17 cellular contexts compared by ENCODE assay signal in genomic region chr4:181970356-181970755, GRCh38.
"Had no signal": no experiment of that assay in that cellular context is flagged by ENCODE, and none has a peak within 500 bp of the region (broad histone marks: within the 10 kb centered on the region; RNA-seq: fewer than 3 reads in every experiment).

No MANE protein-coding gene starts in this region.

- H2AFZ ChIP-seq: parathyroid adenoma had no signal

- H3K4me1 Mint-ChIP-seq: activated CD8-positive, alpha-beta memory T cell treated with anti-CD3 and anti-CD28 coated beads, Interleukin-2, amount 10 ng/mL, durations not matched to agents 7 days and 5 days had no signal

- H3K4me3 Mint-ChIP-seq: activated CD4-positive, alpha-beta memory T cell treated with anti-CD3 and anti-CD28 coated beads for 36 hours; activated naive CD4-positive, alpha-beta T cell treated with anti-CD3 and anti-CD28 coated beads for 36 hours had no signal

- H3K4me3 ChIP-seq: left ventricle myocardium inferior, thyroid gland had no signal

- H3K27ac ChIP-seq: left ventricle myocardium inferior, parathyroid adenoma, thyroid gland, WERI-Rb-1 had no signal

- H3K79me2 ChIP-seq: parathyroid adenoma had no signal

- H3K9ac ChIP-seq: parathyroid adenoma had no signal

- H3K36me3 ChIP-seq: left ventricle myocardium inferior, thyroid gland, WERI-Rb-1 had no signal

- H3K27ac Mint-ChIP-seq: activated CD4-positive, alpha-beta memory T cell treated with anti-CD3 and anti-CD28 coated beads for 36 hours; activated CD8-positive, alpha-beta memory T cell treated with anti-CD3 and anti-CD28 coated beads, Interleukin-2, amount 10 ng/mL, durations not matched to agents 7 days and 5 days; activated naive CD4-positive, alpha-beta T cell treated with anti-CD3 and anti-CD28 coated beads for 36 hours; activated T-helper 2 cell treated with anti-CD3 and anti-CD28 coated beads, Interferon-gamma antibody, Interleukin-2, Interleukin-4, amounts not matched to agents 10 μg/mL and 5 μg/mL and 100 μg/mL, durations not matched to agents 14 hours and 24 hours and 36 hours; stimulated activated naive B cell treated with anti-CD40 and anti-IgM and Interleukin-4, amounts not matched to agents 10 μg/mL and 1 μg/mL and 100 μg/mL, for 72 hours had no signal

- FAIRE-seq: colon, urothelium cell line had no signal

- DNase-seq: activated CD4-positive, alpha-beta memory T cell treated with anti-CD3 and anti-CD28 coated beads for 36 hours; activated CD8-positive, alpha-beta memory T cell treated with anti-CD3 and anti-CD28 coated beads, Interleukin-2, amount 10 ng/mL, durations not matched to agents 7 days and 5 days; activated naive CD4-positive, alpha-beta T cell treated with anti-CD3 and anti-CD28 coated beads for 36 hours; activated T-cell treated with anti-CD3 and anti-CD28 coated beads, Interleukin-2, amount 50 U/mL, for 1 hour; hypothalamus; left ventricle myocardium inferior; naive B cell; stimulated activated CD4-positive, alpha-beta T cell treated with anti-CD3 and anti-CD28 coated beads, Interleukin-2, amount 100 ng/mL, for 48 hours; stimulated activated naive B cell treated with anti-CD40 and anti-IgM and Interleukin-4, amounts not matched to agents 10 μg/mL and 1 μg/mL and 100 μg/mL, for 72 hours; T1000; thyroid gland; WERI-Rb-1 had no signal

- H3K4me1 ChIP-seq: left ventricle myocardium inferior, parathyroid adenoma, thyroid gland had no signal

- H3K27me3 ChIP-seq: thyroid gland had no signal

- H3K9me3 ChIP-seq: thyroid gland had no signal

- H3K27me3 Mint-ChIP-seq: activated CD4-positive, alpha-beta memory T cell treated with anti-CD3 and anti-CD28 coated beads for 36 hours; activated CD8-positive, alpha-beta memory T cell treated with anti-CD3 and anti-CD28 coated beads, Interleukin-2, amount 10 ng/mL, durations not matched to agents 7 days and 5 days; naive B cell; stimulated activated naive B cell treated with anti-CD40 and anti-IgM and Interleukin-4, amounts not matched to agents 10 μg/mL and 1 μg/mL and 100 μg/mL, for 72 hours had no signal

- ATAC-seq: activated CD8-positive, alpha-beta memory T cell treated with anti-CD3 and anti-CD28 coated beads, Interleukin-2, amount 10 ng/mL, durations not matched to agents 7 days and 5 days; esophagus mucosa; stimulated activated naive B cell treated with anti-CD40 and anti-IgM and Interleukin-4, amounts not matched to agents 10 μg/mL and 1 μg/mL and 100 μg/mL, for 72 hours had no signal

- H3K36me3 Mint-ChIP-seq: activated CD4-positive, alpha-beta memory T cell treated with anti-CD3 and anti-CD28 coated beads for 36 hours; activated CD8-positive, alpha-beta memory T cell treated with anti-CD3 and anti-CD28 coated beads, Interleukin-2, amount 10 ng/mL, durations not matched to agents 7 days and 5 days; naive B cell; stimulated activated naive B cell treated with anti-CD40 and anti-IgM and Interleukin-4, amounts not matched to agents 10 μg/mL and 1 μg/mL and 100 μg/mL, for 72 hours had no signal
